10 cellular contexts compared by ENCODE assay signal in the genomic region with DNA sequence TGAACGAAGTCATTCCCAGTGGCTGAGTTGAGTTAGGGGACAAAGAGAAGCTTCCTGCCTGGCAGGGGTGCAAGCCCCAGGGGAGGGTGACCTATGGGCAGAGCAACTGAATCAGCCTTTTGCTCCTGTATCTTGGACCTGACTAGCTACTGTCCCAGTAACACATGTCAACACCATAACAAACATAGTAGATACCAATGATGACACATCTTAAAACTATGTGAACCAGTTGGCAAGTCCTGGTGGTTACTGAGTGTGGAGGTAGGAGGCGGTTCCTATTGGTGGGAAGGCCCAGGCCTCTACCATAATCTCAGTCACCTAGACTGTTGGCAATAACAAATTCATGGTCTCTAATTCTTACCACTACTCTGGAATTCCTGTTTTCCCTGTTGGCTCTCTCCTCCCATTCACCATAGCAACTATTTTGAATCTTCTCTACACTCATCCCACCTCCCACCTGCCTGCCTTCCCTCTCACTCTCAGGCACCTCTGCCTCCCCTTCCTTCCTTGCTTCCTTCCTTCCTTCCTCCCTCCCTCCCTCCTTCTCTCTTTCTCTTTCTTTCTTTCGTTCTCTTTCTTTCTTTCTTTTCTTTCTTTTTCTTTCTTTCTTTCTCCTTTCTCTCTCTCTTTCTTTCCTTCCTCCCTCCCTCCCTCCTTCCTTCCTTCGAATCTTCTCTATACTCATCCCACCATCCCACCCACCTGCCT. TPM values are rescaled to one million over a fixed set of nuclear protein-coding genes. Genes with fewer than 3 reads are reported as not detected.
DNase-seq lines count a peak whose midpoint lies in the region; ATAC-seq, FAIRE-seq and TF ChIP-seq lines count a peak whose summit lies in the region.
"Had no signal": no experiment of that assay in that cellular context is flagged by ENCODE, and none has a peak within 500 bp of the region (broad histone marks: within the 10 kb centered on the region; RNA-seq: fewer than 3 reads in every experiment).

No MANE protein-coding gene starts in this region.

- H3K4me1 ChIP-seq in ACC112 (ENCODE audit: control insufficient read depth, insufficient read depth, low read length, unreplicated experiment), result peaks cover 17% of the 10 kb centered on the region
- no peaks in the 10 kb centered on the region for H3K4me1 ChIP-seq in right cardiac atrium (ENCODE audit: control insufficient read depth, insufficient read depth, low read length)
- H3K4me1 ChIP-seq in neural progenitor cell, result no peaks in the 10 kb centered on the region

- H3K79me2 ChIP-seq in ACC112 (ENCODE audit: control insufficient read depth, insufficient read depth, low read length, unreplicated experiment) (no peaks in the 10 kb centered on the region), neural progenitor cell (ENCODE audit: low read depth) (no peaks in the 10 kb centered on the region)

- H3K36me3 ChIP-seq in ACC112 (ENCODE audit: insufficient read depth, low read length) (no peaks in the 10 kb centered on the region), neural progenitor cell (no peaks in the 10 kb centered on the region)

- peak; percentile 74 to 76 for ATAC-seq in right cardiac atrium

- H3K27me3 ChIP-seq in ACC112 (ENCODE audit: insufficient read depth, low read length) (peaks cover 26% of the 10 kb centered on the region), right cardiac atrium (ENCODE audit: control insufficient read depth, insufficient read depth) (no peaks in the 10 kb centered on the region), neural progenitor cell (no peaks in the 10 kb centered on the region)

- no peaks in the 10 kb centered on the region for H3F3A ChIP-seq in neural progenitor cell (ENCODE audit: low read depth)

- peak; percentile 94 for FAIRE-seq in H54 (lab: Jason Lieb, UNC)

- 61% methylated on average over 4 of the region's 4 CpGs for WGBS in right cardiac atrium

- DNase-seq in H54 (ENCODE audit: insufficient read length, low spot score) (peak; percentile 84), right cardiac atrium (no peak), NCI-H2107 treated with DMSO at 0.1 percent for 48 hours (lab: John Stamatoyannopoulos, UW; ENCODE audit: unreplicated experiment) (no peak), UCSD-AML1 (lab: John Stamatoyannopoulos, UW; ENCODE audit: unreplicated experiment) (no peak), nephron progenitor cell (no peak), neural progenitor cell (ENCODE audit: low spot score) (no peak)
- DNase-seq in activated T-helper 1 cell treated with anti-CD3 and anti-CD28 coated beads, Interleukin-12 subunit alpha, Interleukin-12 subunit beta, Interleukin-2, Interleukin-4 antibody, amounts not matched to agents 30 ng/mL and 10 ng/mL and 1 ng/mL, durations not matched to agents 14 hours and 24 hours and 36 hours (ENCODE audit: low spot score), result no peak

- TF ChIP-seq CTCF in nephron progenitor cell (IDR thresholded peaks at IDR 0.05) (no peak), neural progenitor cell (IDR thresholded peaks at IDR 0.05) (no peak)

- no peak overlapping the region for H3K4me2 ChIP-seq in neural progenitor cell

- no peaks in the 10 kb centered on the region for H3K9me3 Mint-ChIP-seq in activated T-helper 1 cell treated with anti-CD3 and anti-CD28 coated beads, Interleukin-12 subunit alpha, Interleukin-12 subunit beta, Interleukin-2, Interleukin-4 antibody, amounts not matched to agents 30 ng/mL and 10 ng/mL and 1 ng/mL, durations not matched to agents 14 hours and 24 hours and 36 hours
- no peaks in the 10 kb centered on the region for H3K9me3 Mint-ChIP-seq in nephron progenitor cell
- H3K9me3 Mint-ChIP-seq in neural progenitor cell, result no peaks in the 10 kb centered on the region

- H3K27ac ChIP-seq in ACC112 (ENCODE audit: low read depth, low read length), result peak overlapping the region; percentile 65
- no peak overlapping the region for H3K27ac ChIP-seq in right cardiac atrium (ENCODE audit: low read length)
- H3K27ac ChIP-seq in neural progenitor cell, result no peak overlapping the region

- H3K4me3 Mint-ChIP-seq in activated T-helper 1 cell treated with anti-CD3 and anti-CD28 coated beads, Interleukin-12 subunit alpha, Interleukin-12 subunit beta, Interleukin-2, Interleukin-4 antibody, amounts not matched to agents 30 ng/mL and 10 ng/mL and 1 ng/mL, durations not matched to agents 14 hours and 24 hours and 36 hours, result no peak overlapping the region
- H3K4me3 Mint-ChIP-seq in nephron progenitor cell (no peak overlapping the region), neural progenitor cell (no peak overlapping the region)
- H3K4me3 Mint-ChIP-seq: memory B cell had no signal

- no peaks in the 10 kb centered on the region for H4K20me1 ChIP-seq in neural progenitor cell (ENCODE audit: low read depth)

- H3K27ac Mint-ChIP-seq in activated T-helper 1 cell treated with anti-CD3 and anti-CD28 coated beads, Interleukin-12 subunit alpha, Interleukin-12 subunit beta, Interleukin-2, Interleukin-4 antibody, amounts not matched to agents 30 ng/mL and 10 ng/mL and 1 ng/mL, durations not matched to agents 14 hours and 24 hours and 36 hours, result peak overlapping the region; percentile 78
- no peak overlapping the region for H3K27ac Mint-ChIP-seq in nephron progenitor cell
- H3K27ac Mint-ChIP-seq in neural progenitor cell, result no peak overlapping the region
- H3K27ac Mint-ChIP-seq: IgD-negative memory B cell, memory B cell had no signal

- TF ChIP-seq POLR2A in H54 (IDR thresholded peaks at IDR 0.05; ENCODE audit: low read depth, low read length), result no peak

- peaks cover 42% of the 10 kb centered on the region for H3K4me1 Mint-ChIP-seq in activated T-helper 1 cell treated with anti-CD3 and anti-CD28 coated beads, Interleukin-12 subunit alpha, Interleukin-12 subunit beta, Interleukin-2, Interleukin-4 antibody, amounts not matched to agents 30 ng/mL and 10 ng/mL and 1 ng/mL, durations not matched to agents 14 hours and 24 hours and 36 hours (ENCODE audit: low read depth)
- H3K4me1 Mint-ChIP-seq in nephron progenitor cell (peaks cover 22% of the 10 kb centered on the region), neural progenitor cell (no peaks in the 10 kb centered on the region)

- peaks cover 3% of the 10 kb centered on the region for H3K27me3 Mint-ChIP-seq in activated T-helper 1 cell treated with anti-CD3 and anti-CD28 coated beads, Interleukin-12 subunit alpha, Interleukin-12 subunit beta, Interleukin-2, Interleukin-4 antibody, amounts not matched to agents 30 ng/mL and 10 ng/mL and 1 ng/mL, durations not matched to agents 14 hours and 24 hours and 36 hours (ENCODE audit: insufficient read depth)
- peaks cover 58% of the 10 kb centered on the region for H3K27me3 Mint-ChIP-seq in nephron progenitor cell (ENCODE audit: low read depth, poor library complexity)
- H3K27me3 Mint-ChIP-seq in neural progenitor cell (ENCODE audit: insufficient read depth, low read depth), result peaks cover 17% of the 10 kb centered on the region
- H3K27me3 Mint-ChIP-seq: IgD-negative memory B cell, memory B cell had no signal

- no peak overlapping the region for H3K9ac ChIP-seq in neural progenitor cell

- intact Hi-C loops in activated T-helper 1 cell treated with anti-CD3 and anti-CD28 coated beads, Interleukin-12 subunit alpha, Interleukin-12 subunit beta, Interleukin-2, Interleukin-4 antibody, amounts not matched to agents 30 ng/mL and 10 ng/mL and 1 ng/mL, durations not matched to agents 14 hours and 24 hours and 36 hours (cut with micrococcal nuclease), result loop anchor here (10.0 kb wide), 1 partner anchor 90 kb away; a partner anchor contains a TSS
- intact Hi-C loops in right cardiac atrium (cut with DNase I), result no loop called here

- H2AFZ ChIP-seq in ACC112 (ENCODE audit: low read length, unreplicated experiment) (no peak overlapping the region), neural progenitor cell (replicated peaks) (no peak overlapping the region)

- no peak overlapping the region for H3K4me3 ChIP-seq in ACC112 (ENCODE audit: low read depth, low read length)
- H3K4me3 ChIP-seq in right cardiac atrium (ENCODE audit: low read length), result no peak overlapping the region
- no peak overlapping the region for H3K4me3 ChIP-seq in neural progenitor cell

- peaks cover under 1% of the 10 kb centered on the region for H3K36me3 Mint-ChIP-seq in activated T-helper 1 cell treated with anti-CD3 and anti-CD28 coated beads, Interleukin-12 subunit alpha, Interleukin-12 subunit beta, Interleukin-2, Interleukin-4 antibody, amounts not matched to agents 30 ng/mL and 10 ng/mL and 1 ng/mL, durations not matched to agents 14 hours and 24 hours and 36 hours (ENCODE audit: low read depth)
- no peaks in the 10 kb centered on the region for H3K36me3 Mint-ChIP-seq in nephron progenitor cell (ENCODE audit: low read depth)
- no peaks in the 10 kb centered on the region for H3K36me3 Mint-ChIP-seq in neural progenitor cell

- H3K9me3 ChIP-seq in right cardiac atrium (ENCODE audit: control insufficient read depth, low read length) (no peaks in the 10 kb centered on the region), neural progenitor cell (ENCODE audit: low read depth) (no peaks in the 10 kb centered on the region)

RNA-seq across cellular contexts. Expression of a gene that starts 8.1 kb away (rescaled TPM):
- 7.3 and 8.0 TPM in 2 replicates for total RNA-seq in activated T-helper 1 cell treated with anti-CD3 and anti-CD28 coated beads, Interleukin-12 subunit alpha, Interleukin-12 subunit beta, Interleukin-2, Interleukin-4 antibody, amounts not matched to agents 30 ng/mL and 10 ng/mL and 1 ng/mL, durations not matched to agents 14 hours and 24 hours and 36 hours
- total RNA-seq in right cardiac atrium (1 to 10 TPM; 1.1 to 4.0 (median 2.7) TPM), neural progenitor cell (ENCODE audit: low replicate concordance) (0.46 and 0.71 TPM in 2 replicates)
- 1.1 TPM for polyA plus RNA-seq in right cardiac atrium
